In the genomic region with DNA sequence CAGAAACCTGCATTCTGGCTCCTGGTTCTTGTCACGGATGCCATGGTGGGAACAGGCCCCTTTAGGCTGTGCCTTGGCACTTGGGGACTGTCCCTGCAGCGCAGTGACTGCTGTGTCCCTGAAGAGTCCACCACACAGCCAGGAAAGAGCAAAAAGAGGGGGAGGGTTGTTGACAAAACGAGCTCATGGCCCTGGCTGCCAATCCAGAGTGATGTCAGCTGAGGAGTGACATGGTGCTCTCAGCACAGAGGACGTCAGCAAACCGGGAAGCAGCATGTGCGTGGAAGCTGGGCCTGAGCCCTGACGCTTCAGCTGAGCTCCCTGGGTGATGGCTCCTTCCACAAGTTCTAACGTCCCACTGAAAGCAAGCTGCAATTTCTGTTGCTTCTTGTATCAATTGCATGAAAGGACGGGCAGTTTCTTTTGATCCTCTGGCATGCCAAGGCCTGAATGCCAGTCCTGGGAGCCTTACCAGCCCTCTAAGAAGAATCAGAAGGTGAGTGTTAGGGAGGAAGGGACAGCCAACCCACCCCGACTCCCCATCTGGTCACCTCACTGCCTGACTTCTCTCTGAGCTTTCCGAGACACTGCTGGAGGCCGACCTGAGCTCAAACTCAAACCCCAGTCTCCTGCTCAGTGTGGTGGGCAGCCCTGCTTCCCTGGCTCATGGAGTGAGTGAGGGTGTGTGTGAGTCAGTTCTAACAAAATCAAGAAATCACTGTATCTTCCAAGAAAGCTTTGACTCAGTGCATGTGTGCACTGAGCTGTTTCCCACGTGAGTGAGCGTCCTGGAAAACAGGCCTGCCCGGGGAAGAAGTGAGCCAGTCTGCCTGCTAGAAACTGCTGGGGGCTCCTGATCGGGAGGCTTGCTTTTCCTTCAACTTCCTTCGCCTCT, we compare ENCODE assay signal across 12 cellular contexts. TPM values are rescaled to one million over a fixed set of nuclear protein-coding genes. Genes with fewer than 3 reads are reported as not detected.
A peak's percentile ranks its signal among the peaks of the same experiment; 100 is the strongest.
DNase-seq lines count a peak whose midpoint lies in the region; ATAC-seq and TF ChIP-seq lines count a peak whose summit lies in the region.
"Had no signal": no experiment of that assay in that cellular context is flagged by ENCODE, and none has a peak within 500 bp of the region (broad histone marks: within the 10 kb centered on the region; RNA-seq: fewer than 3 reads in every experiment).

No MANE protein-coding gene starts in this region.

- no peak for ATAC-seq in GM21619 (IDR thresholded peaks at IDR 0.05; ENCODE audit: unreplicated experiment)
- ATAC-seq: activated T-cell treated with anti-CD3 and anti-CD28 coated beads, Interleukin-2, amount 50 U/mL, for 4 hours had no signal

- H3K4me1 ChIP-seq in ectodermal cell (ENCODE audit: control insufficient read depth, insufficient read depth, low read length) (peaks cover 33% of the 10 kb centered on the region), mesendoderm (ENCODE audit: control insufficient read depth, low read depth, low read length) (peaks cover 13% of the 10 kb centered on the region)

- 52 to 58% methylated on average over 17 of the region's 17 CpGs for WGBS in ectodermal cell, 2 experiments
- WGBS in mesendoderm (ENCODE audit: extremely low coverage, insufficient coverage, low lambda C conversion rate): no CpG with 5 or more reads among the region's 17 CpGs

- H3K23ac ChIP-seq in mesendoderm (ENCODE audit: low read length): peak overlapping the region; percentile 33

- no peaks in the 10 kb centered on the region for H3K9me3 ChIP-seq in ectodermal cell (ENCODE audit: control insufficient read depth, low read length)

- H3K18ac ChIP-seq in mesendoderm (ENCODE audit: low read length): peak overlapping the region; percentile 22

- no peak overlapping the region for H2BK15ac ChIP-seq in mesendoderm (replicated peaks; ENCODE audit: low read depth)

- POLR2A ChIA-PET in BJ (lab: Charles Lee): interaction anchor here (0.6 kb wide), 1 partner anchor 620 kb away, joined by 3 read pairs; no protein-coding TSS in a partner anchor

- no peak overlapping the region for H4K5ac ChIP-seq in mesendoderm (ENCODE audit: low read length)

- in situ Hi-C loops in GM13977 (cut with MboI; ENCODE audit: low pct_unique_long_range_greater_than_20kb, low sequenced_read_pairs, unreplicated experiment): no loop called here

- no peak overlapping the region for H3K4me3 ChIP-seq in BJ (ENCODE audit: low read depth, low read length)
- H3K4me3 ChIP-seq in ectodermal cell (ENCODE audit: insufficient read depth, low read depth, low read length): no peak overlapping the region
- no peak overlapping the region for H3K4me3 ChIP-seq in mesendoderm (ENCODE audit: low read length)

- DNase-seq in BJ (ENCODE audit: low read depth) (peak; percentile 19), NCI-H2227 (lab: John Stamatoyannopoulos, UW; ENCODE audit: unreplicated experiment) (peak; percentile 64), mesendoderm (peak; percentile 70), NCI-H524 treated with DMSO at 0.1 percent for 48 hours (lab: John Stamatoyannopoulos, UW) (no peak), GM13977 (ENCODE audit: low spot score) (no peak)
- no peak for DNase-seq in stimulated activated CD4-positive, alpha-beta T cell treated with anti-CD3 and anti-CD28 coated beads, Interleukin-12 subunit alpha, Interleukin-12 subunit beta, amount 100 ng/mL, for 4 hours
- DNase-seq: activated T-cell treated with anti-CD3 and anti-CD28 coated beads, Interleukin-2, amount 50 U/mL, for 4 hours; DMS 273 treated with DMSO at 0.1 percent for 48 hours; SIG-M5 had no signal

- no peaks in the 10 kb centered on the region for H3K79me2 ChIP-seq in mesendoderm (ENCODE audit: control insufficient read depth, insufficient read depth, low read length)

- no peak overlapping the region for H2BK120ac ChIP-seq in mesendoderm (ENCODE audit: low read depth, low read length)

- H3K36me3 ChIP-seq in BJ (ENCODE audit: control insufficient read depth, insufficient read depth, low read length) (no peaks in the 10 kb centered on the region), ectodermal cell (ENCODE audit: control insufficient read depth, insufficient read depth, low read length) (no peaks in the 10 kb centered on the region), mesendoderm (ENCODE audit: control insufficient read depth, insufficient read depth, low read length) (no peaks in the 10 kb centered on the region)

- peak overlapping the region; percentile 66 for H3K56ac ChIP-seq in mesendoderm (ENCODE audit: low read length)

- H3K9ac ChIP-seq in mesendoderm (ENCODE audit: low read length): peak overlapping the region; percentile 8

- H3K4me2 ChIP-seq in mesendoderm (ENCODE audit: low read length): no peak overlapping the region

- H3K79me1 ChIP-seq in mesendoderm (ENCODE audit: low read length): no peaks in the 10 kb centered on the region

- peak overlapping the region; percentile 58 for H2BK5ac ChIP-seq in mesendoderm (ENCODE audit: low read length)

- CTCF ChIA-PET in BJ (lab: Yijun Ruan, JAX): interaction anchor here (0.8 to 5.5 kb wide), 6 partner anchors 9 to 168 kb away, joined by 3 to 74 read pairs (median 12); no protein-coding TSS in a partner anchor

- H4K8ac ChIP-seq in mesendoderm (ENCODE audit: low read depth, low read length): no peak overlapping the region

- no peak overlapping the region for H3K4ac ChIP-seq in mesendoderm (ENCODE audit: low read depth, low read length)

- H3K27me3 ChIP-seq in BJ (ENCODE audit: control insufficient read depth, insufficient read depth, low read length) (peaks cover 2% of the 10 kb centered on the region; the same call in 1 of the 2 replicates), ectodermal cell (ENCODE audit: control insufficient read depth, insufficient read depth, low read length, poor library complexity, severe bottlenecking) (peaks cover 7% of the 10 kb centered on the region), mesendoderm (ENCODE audit: insufficient read depth, low read length, poor library complexity) (no peaks in the 10 kb centered on the region)

- TF ChIP-seq CTCF in BJ (IDR thresholded peaks at IDR 0.05; ENCODE audit: insufficient read depth, low read depth, low read length) (no peak), GM13977 (IDR thresholded peaks at IDR 0.05; ENCODE audit: extremely low read depth, insufficient read depth, missing control alignments) (no peak)

- H3K27ac ChIP-seq in ectodermal cell (ENCODE audit: insufficient read depth, low read depth, low read length, poor library complexity, severe bottlenecking) (peak overlapping the region; percentile 84), mesendoderm (ENCODE audit: low read depth, low read length) (no peak overlapping the region)
- H3K27ac ChIP-seq: HL-60 had no signal

- H2AK5ac ChIP-seq in mesendoderm (ENCODE audit: low read length): no peak overlapping the region

RNA-seq across cellular contexts. Expression of a gene that starts 14.7 kb away (rescaled TPM):
- 2.8 TPM in 2 replicates for polyA plus RNA-seq in BJ (2011; rRNA removed)
- 1.3 and 1.8 TPM in 2 replicates for polyA minus RNA-seq in BJ (2011; rRNA and poly(A)+ RNA removed)
- polyA plus RNA-seq in ectodermal cell (2013, experiment 1 of 4): 9.8 TPM
- 6.9 TPM for polyA plus RNA-seq in ectodermal cell (2013, experiment 2 of 4)
- polyA plus RNA-seq in ectodermal cell (2013, experiment 3 of 4): 8.7 TPM
- 9.5 TPM for polyA plus RNA-seq in ectodermal cell (2013, experiment 4 of 4)
- polyA plus RNA-seq in mesendoderm (2013, experiment 1 of 2): 50.0 TPM
- 49.3 TPM for polyA plus RNA-seq in mesendoderm (2013, experiment 2 of 2)

RNA-seq across cellular contexts. Expression of a gene that starts 18.2 kb away (rescaled TPM):
- polyA plus RNA-seq in BJ (2011; rRNA removed): not detected in 2 replicates
- not detected in 2 replicates for polyA minus RNA-seq in BJ (2011; rRNA and poly(A)+ RNA removed)
- 2.7 TPM for polyA plus RNA-seq in ectodermal cell (2013, experiment 1 of 4)
- 1.4 TPM for polyA plus RNA-seq in ectodermal cell (2013, experiment 2 of 4)
- 0.59 TPM for polyA plus RNA-seq in ectodermal cell (2013, experiment 3 of 4)
- 0.85 TPM for polyA plus RNA-seq in ectodermal cell (2013, experiment 4 of 4)
- polyA plus RNA-seq in mesendoderm (2013, experiment 1 of 2): 0.74 TPM
- 0.70 TPM for polyA plus RNA-seq in mesendoderm (2013, experiment 2 of 2)

Comparison
In these comparisons a context has a peak if more than half of its experiments do, and no peak if none do; other contexts are left out.
1. DNase-seq: peak in BJ (single experiment), NCI-H2227 (single experiment) and mesendoderm (single experiment); none in NCI-H524 treated with DMSO at 0.1 percent for 48 hours (single experiment), GM13977 (single experiment) and stimulated activated CD4-positive, alpha-beta T cell treated with anti-CD3 and anti-CD28 coated beads, Interleukin-12 subunit alpha, Interleukin-12 subunit beta, amount 100 ng/mL, for 4 hours (single experiment).